26 cellular contexts compared by ENCODE assay signal in the genomic region with DNA sequence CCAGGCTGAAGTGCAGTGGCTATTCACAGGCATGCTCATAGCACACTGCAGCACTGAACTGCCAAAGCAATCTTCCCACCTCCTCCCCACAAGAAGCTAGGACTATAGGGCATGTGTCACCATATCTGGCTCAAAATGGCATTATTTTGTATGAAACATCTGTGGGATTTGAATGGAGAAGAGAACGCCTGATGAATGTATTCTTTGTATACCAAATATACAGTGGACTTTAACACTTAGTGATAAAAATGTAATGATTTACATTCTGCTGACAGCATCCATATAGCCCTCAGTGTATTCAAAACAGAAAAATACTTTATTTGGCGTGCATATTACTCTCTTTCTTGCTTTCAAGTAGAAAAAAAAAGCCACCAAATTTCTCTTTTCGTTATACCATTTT.
"Had no signal": no experiment of that assay in that cellular context is flagged by ENCODE, and none has a peak within 500 bp of the region (broad histone marks: within the 10 kb centered on the region; RNA-seq: fewer than 3 reads in every experiment).

No MANE protein-coding gene starts in this region.

- ATAC-seq: left lobe of liver; lower lobe of right lung; natural killer cell; sciatic nerve; stimulated activated effector memory CD8-positive, alpha-beta T cell treated with anti-CD3 and anti-CD28 coated beads, Interleukin-12 subunit alpha, Interleukin-12 subunit beta, amount 100 ng/mL, for 72 hours; upper lobe of right lung had no signal

- H3K27me3 ChIP-seq: neural progenitor cell, neutrophil, ovary, right atrium auricular region, spleen, suprapubic skin, tibial artery, upper lobe of right lung had no signal

- H3K4me3 ChIP-seq: lower lobe of right lung, neural progenitor cell, ovary, right atrium auricular region, skin epidermis, spleen, suprapubic skin, thoracic aorta, tibial artery, upper lobe of right lung had no signal

- H3K9me3 ChIP-seq: lower lobe of right lung, neutrophil, ovary, right atrium auricular region, suprapubic skin, thoracic aorta, tibial artery, upper lobe of right lung had no signal

- H3K36me3 ChIP-seq: lower lobe of right lung, neural progenitor cell, neutrophil, ovary, right atrium auricular region, suprapubic skin, thoracic aorta, upper lobe of right lung had no signal

- H3K4me2 ChIP-seq: neural progenitor cell had no signal

- DNase-seq: hypothalamus; immature natural killer cell; kidney; lower lobe of right lung; mammary epithelial cell; mesenchymal stem cell; naive B cell; natural killer cell; nephron progenitor cell; occipital lobe; ovary; spleen; stimulated activated CD4-positive, alpha-beta T cell treated with anti-CD3 and anti-CD28 coated beads, Interleukin-4, amount 100 ng/mL, for 24 hours; stimulated activated naive CD4-positive, alpha-beta T cell; tibial artery; trophoblast cell; upper lobe of right lung had no signal

- H3K4me1 ChIP-seq: lower lobe of right lung, right atrium auricular region, suprapubic skin, tibial artery, upper lobe of right lung had no signal

- H3K27ac ChIP-seq: lower lobe of right lung, neural progenitor cell, ovary, right atrium auricular region, skin epidermis, spleen, suprapubic skin, thoracic aorta, tibial artery, upper lobe of right lung had no signal

- H2AFZ ChIP-seq: neural progenitor cell had no signal
